ENCODE assay signal across 8 cellular contexts in genomic region chr2:18435425-18436037, GRCh38.
DNase-seq lines count a peak whose midpoint lies in the region; ATAC-seq and TF ChIP-seq lines count a peak whose summit lies in the region.

No MANE protein-coding gene starts in this region.

- CTCF ChIA-PET in CD4-positive, alpha-beta T cell (lab: Charles Lee) = no interaction called here

- no peaks in the 10 kb centered on the region for H3K36me3 Mint-ChIP-seq in CD4-positive, alpha-beta T cell (ENCODE audit: low read depth)
- no peaks in the 10 kb centered on the region for H3K36me3 Mint-ChIP-seq in glutamatergic neuron (ENCODE audit: unreplicated experiment)

- no peaks in the 10 kb centered on the region for H3K9me3 ChIP-seq in CD4-positive, alpha-beta T cell (ENCODE audit: control insufficient read depth, low read length)
- H3K9me3 ChIP-seq in spleen = no peaks in the 10 kb centered on the region

- H3K27me3 Mint-ChIP-seq in CD4-positive, alpha-beta T cell = peaks cover 30% of the 10 kb centered on the region
- no peaks in the 10 kb centered on the region for H3K27me3 Mint-ChIP-seq in glutamatergic neuron (ENCODE audit: unreplicated experiment)

- ATAC-seq in CD4-positive, alpha-beta T cell (ENCODE audit: poor library complexity) = no peak
- ATAC-seq in stimulated activated naive CD8-positive, alpha-beta T cell treated with anti-CD3 and anti-CD28 coated beads, Interleukin-15, Interleukin-2, amounts not matched to agents 100 U/mL and 50 U/mL, for 24 hours = no peak
- no peak for ATAC-seq in HG03469 (IDR thresholded peaks at IDR 0.05; ENCODE audit: unreplicated experiment)

- no peaks in the 10 kb centered on the region for H3K4me1 ChIP-seq in spleen

- intact Hi-C loops in CD4-positive, alpha-beta T cell (cut with DNase I, micrococcal nuclease) = loop anchor here (1.0 to 5.0 kb wide), 2 partner anchors 1428 to 1662 kb away; no protein-coding TSS in a partner anchor
- intact Hi-C loops in spleen (cut with DNase I; ENCODE audit: low total_unique reads) = no loop called here

- H3K4me3 Mint-ChIP-seq in CD4-positive, alpha-beta T cell = no peak overlapping the region
- no peak overlapping the region for H3K4me3 Mint-ChIP-seq in glutamatergic neuron (ENCODE audit: unreplicated experiment)

- WGBS in spleen, 5 donors = 38 to 45% (median 42%) methylated on average over 2 of the region's 2 CpGs

- H3K36me3 ChIP-seq in spleen = no peaks in the 10 kb centered on the region

- H3K4me3 ChIP-seq in spleen = no peak overlapping the region

- no peaks in the 10 kb centered on the region for H3K9me3 Mint-ChIP-seq in CD4-positive, alpha-beta T cell
- H3K9me3 Mint-ChIP-seq in glutamatergic neuron (ENCODE audit: unreplicated experiment) = no peaks in the 10 kb centered on the region

- no peak for TF ChIP-seq POLR2A in spleen (IDR thresholded peaks at IDR 0.05)

- H3K4me1 Mint-ChIP-seq in CD4-positive, alpha-beta T cell (ENCODE audit: low read depth) = no peaks in the 10 kb centered on the region
- H3K4me1 Mint-ChIP-seq in glutamatergic neuron (ENCODE audit: low read depth, unreplicated experiment) = no peaks in the 10 kb centered on the region

- POLR2A ChIA-PET in CD4-positive, alpha-beta T cell (lab: Charles Lee) = no interaction called here

- TF ChIP-seq CTCF in CD4-positive, alpha-beta T cell (IDR thresholded peaks at IDR 0.05) = peak; percentile 49
- TF ChIP-seq CTCF in GM20000 (IDR thresholded peaks at IDR 0.05; ENCODE audit: extremely low read depth, missing control alignments) = peak; percentile 25
- peak; percentile 77 for TF ChIP-seq CTCF in glutamatergic neuron (IDR thresholded peaks at IDR 0.05; ENCODE audit: partially characterized antibody, unreplicated experiment)
- peak in 3 of 11 experiments; percentile 15 to 49 (median 22) for TF ChIP-seq CTCF in spleen (IDR thresholded peaks at IDR 0.05 in 8 of 11, conservative IDR thresholded peaks at IDR 0.05 in 3 of 11)

- H3K27ac Mint-ChIP-seq in CD4-positive, alpha-beta T cell = no peak overlapping the region
- no peak overlapping the region for H3K27ac Mint-ChIP-seq in glutamatergic neuron (ENCODE audit: unreplicated experiment)

- H3K27me3 ChIP-seq in CD4-positive, alpha-beta T cell (ENCODE audit: control insufficient read depth, insufficient read depth, low read length) = no peaks in the 10 kb centered on the region
- H3K27me3 ChIP-seq in spleen (replicated peaks in 1 of 7) = no peaks in the 10 kb centered on the region

- DNase-seq in CD4-positive, alpha-beta T cell = no peak
- DNase-seq in GM20000 (ENCODE audit: low spot score) = no peak
- peak; percentile 6 for DNase-seq in NCI-H1105 (lab: John Stamatoyannopoulos, UW)
- peak; percentile 48 for DNase-seq in SW480 (ENCODE audit: low spot score)
- DNase-seq in glutamatergic neuron = no peak
- peak; percentile 18 for DNase-seq in stimulated activated naive CD8-positive, alpha-beta T cell treated with anti-CD3 and anti-CD28 coated beads, Interleukin-15, Interleukin-2, amounts not matched to agents 100 U/mL and 50 U/mL, for 24 hours
- no peak for DNase-seq in spleen

- H3K27ac ChIP-seq in CD4-positive, alpha-beta T cell (ENCODE audit: low read depth, low read length) = no peak overlapping the region
- H3K27ac ChIP-seq in spleen = no peak overlapping the region

Comparison
In these comparisons a context has a peak if more than half of its experiments do, and no peak if none do; other contexts are left out.
1. DNase-seq: peak in NCI-H1105 (single experiment), SW480 (single experiment) and stimulated activated naive CD8-positive, alpha-beta T cell treated with anti-CD3 and anti-CD28 coated beads, Interleukin-15, Interleukin-2, amounts not matched to agents 100 U/mL and 50 U/mL, for 24 hours (single experiment); none in CD4-positive, alpha-beta T cell (0 of 10), GM20000 (single experiment), glutamatergic neuron (single experiment) and spleen (single experiment).